Comparison of ENCODE assay signal across 38 cellular contexts in the genomic region with DNA sequence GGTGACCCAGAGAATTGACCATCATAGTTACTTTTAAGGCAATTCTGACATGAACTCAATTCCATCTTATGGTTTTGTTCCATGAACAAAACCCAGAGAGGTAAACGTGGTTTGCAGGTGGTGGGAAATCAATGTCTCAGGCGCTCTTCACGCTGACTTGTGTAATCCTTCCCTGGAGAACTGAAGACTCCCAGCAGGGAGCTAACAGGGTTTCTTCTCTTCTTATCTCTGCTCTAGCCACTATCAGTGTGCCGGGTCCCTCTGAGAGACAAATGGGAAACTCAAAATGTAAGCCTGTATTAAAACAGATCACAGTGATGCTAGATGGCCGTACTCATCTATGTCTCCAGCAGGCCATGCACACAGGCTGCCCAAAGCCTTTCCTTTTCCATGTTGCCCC.
"Had no signal": no experiment of that assay in that cellular context is flagged by ENCODE, and none has a peak within 500 bp of the region (broad histone marks: within the 10 kb centered on the region; RNA-seq: fewer than 3 reads in every experiment).

No MANE protein-coding gene starts in this region.

- H3K36me3 Mint-ChIP-seq: activated naive CD4-positive, alpha-beta T cell treated with anti-CD3 and anti-CD28 coated beads, Interleukin-2, amount 10 ng/mL, durations not matched to agents 7 days and 5 days; activated naive CD4-positive, alpha-beta T cell treated with anti-CD3 and anti-CD28 coated beads, Interleukin-2, amount 50 U/mL, for 24 hours; activated naive CD4-positive, alpha-beta T cell treated with anti-CD3 and anti-CD28 coated beads, Interleukin-2, amount 50 U/mL, for 72 hours; activated naive CD8-positive, alpha-beta T cell; activated naive CD8-positive, alpha-beta T cell treated with anti-CD3 and anti-CD28 coated beads for 36 hours; activated naive CD8-positive, alpha-beta T cell treated with anti-CD3 and anti-CD28 coated beads, Interleukin-2, amount 10 ng/mL, durations not matched to agents 7 days and 5 days; brain had no signal

- H3K4me3 ChIP-seq: adrenal gland, ascending aorta, body of pancreas, breast epithelium, cardiac muscle cell had no signal

- H3K4me1 ChIP-seq: ascending aorta, body of pancreas, breast epithelium had no signal

- H3K27ac Mint-ChIP-seq: activated naive CD4-positive, alpha-beta T cell treated with anti-CD3 and anti-CD28 coated beads for 36 hours; activated naive CD4-positive, alpha-beta T cell treated with anti-CD3 and anti-CD28 coated beads, Interleukin-2, amount 10 ng/mL, durations not matched to agents 7 days and 5 days; activated naive CD4-positive, alpha-beta T cell treated with anti-CD3 and anti-CD28 coated beads, Interleukin-2, amount 50 U/mL, for 24 hours; activated naive CD4-positive, alpha-beta T cell treated with anti-CD3 and anti-CD28 coated beads, Interleukin-2, amount 50 U/mL, for 72 hours; activated naive CD8-positive, alpha-beta T cell; activated naive CD8-positive, alpha-beta T cell treated with anti-CD3 and anti-CD28 coated beads for 36 hours; activated naive CD8-positive, alpha-beta T cell treated with anti-CD3 and anti-CD28 coated beads, Interleukin-2, amount 10 ng/mL, durations not matched to agents 7 days and 5 days; activated naive CD8-positive, alpha-beta T cell treated with anti-CD3 and anti-CD28 coated beads, Interleukin-2, amount 50 U/mL, for 24 hours; activated T-cell treated with anti-CD3 and anti-CD28 coated beads, Interleukin-2, amount 50 U/mL, for 24 hours; activated T-cell treated with anti-CD3 and anti-CD28 coated beads, Interleukin-2, amount 50 U/mL, for 72 hours; activated T-helper 1 cell treated with anti-CD3 and anti-CD28 coated beads, Interleukin-12 subunit alpha, Interleukin-12 subunit beta, Interleukin-2, Interleukin-4 antibody, amounts not matched to agents 30 ng/mL and 10 ng/mL and 1 ng/mL, durations not matched to agents 14 hours and 24 hours and 36 hours; activated T-helper 17 cell treated with anti-CD3 and anti-CD28 coated beads, Interleukin-2, amount 50 U/mL, for 72 hours; activated T-helper 2 cell treated with anti-CD3 and anti-CD28 coated beads, Interferon-gamma antibody, Interleukin-2, Interleukin-4, amounts not matched to agents 10 μg/mL and 5 μg/mL and 100 μg/mL, durations not matched to agents 14 hours and 24 hours and 36 hours; brain had no signal

- H3K9me3 ChIP-seq: adrenal gland, ascending aorta, body of pancreas, breast epithelium had no signal

- H3K4me3 Mint-ChIP-seq: activated naive CD4-positive, alpha-beta T cell treated with anti-CD3 and anti-CD28 coated beads for 36 hours; activated naive CD4-positive, alpha-beta T cell treated with anti-CD3 and anti-CD28 coated beads, Interleukin-2, amount 10 ng/mL, durations not matched to agents 7 days and 5 days; activated naive CD4-positive, alpha-beta T cell treated with anti-CD3 and anti-CD28 coated beads, Interleukin-2, amount 50 U/mL, for 24 hours; activated naive CD8-positive, alpha-beta T cell; activated naive CD8-positive, alpha-beta T cell treated with anti-CD3 and anti-CD28 coated beads for 36 hours; activated naive CD8-positive, alpha-beta T cell treated with anti-CD3 and anti-CD28 coated beads, Interleukin-2, amount 10 ng/mL, durations not matched to agents 7 days and 5 days; activated naive CD8-positive, alpha-beta T cell treated with anti-CD3 and anti-CD28 coated beads, Interleukin-2, amount 50 U/mL, for 24 hours; activated T-cell treated with anti-CD3 and anti-CD28 coated beads, Interleukin-2, amount 50 U/mL, for 24 hours; activated T-cell treated with anti-CD3 and anti-CD28 coated beads, Interleukin-2, amount 50 U/mL, for 4 hours; activated T-cell treated with anti-CD3 and anti-CD28 coated beads, Interleukin-2, amount 50 U/mL, for 72 hours; activated T-helper 1 cell treated with anti-CD3 and anti-CD28 coated beads, Interleukin-12 subunit alpha, Interleukin-12 subunit beta, Interleukin-2, Interleukin-4 antibody, amounts not matched to agents 30 ng/mL and 10 ng/mL and 1 ng/mL, durations not matched to agents 14 hours and 24 hours and 36 hours; activated T-helper 17 cell treated with anti-CD3 and anti-CD28 coated beads, Interleukin-2, amount 50 U/mL, for 72 hours; brain; central memory CD8-positive, alpha-beta T cell had no signal

- ATAC-seq: activated naive CD4-positive, alpha-beta T cell treated with anti-CD3 and anti-CD28 coated beads, Interleukin-2, amount 50 U/mL, for 72 hours; activated naive CD8-positive, alpha-beta T cell treated with anti-CD3 and anti-CD28 coated beads, Interleukin-2, amount 50 U/mL, for 24 hours; activated T-cell treated with anti-CD3 and anti-CD28 coated beads, Interleukin-2, amount 50 U/mL, for 4 hours; activated T-cell treated with anti-CD3 and anti-CD28 coated beads, Interleukin-2, amount 50 U/mL, for 72 hours; activated T-helper 17 cell treated with anti-CD3 and anti-CD28 coated beads, Interleukin-2, amount 50 U/mL, for 72 hours; body of pancreas had no signal

- DNase-seq: activated effector memory CD4-positive, alpha-beta T cell treated with anti-CD3 and anti-CD28 coated beads, Interleukin-2, amount 50 U/mL, for 16 hours; activated effector memory CD4-positive, alpha-beta T cell treated with Interleukin-2 at 50 U/mL for 16 hours; activated gamma-delta T cell; activated gamma-delta T cell treated with Interleukin-2 at 50 U/mL for 16 hours; activated naive CD4-positive, alpha-beta T cell; activated naive CD4-positive, alpha-beta T cell treated with anti-CD3 and anti-CD28 coated beads for 36 hours; activated naive CD4-positive, alpha-beta T cell treated with anti-CD3 and anti-CD28 coated beads, Interleukin-2, amount 10 ng/mL, durations not matched to agents 7 days and 5 days; activated naive CD4-positive, alpha-beta T cell treated with anti-CD3 and anti-CD28 coated beads, Interleukin-2, amount 50 U/mL, for 16 hours; activated naive CD4-positive, alpha-beta T cell treated with Interleukin-2 at 50 U/mL for 16 hours; activated naive CD8-positive, alpha-beta T cell treated with anti-CD3 and anti-CD28 coated beads for 36 hours; activated naive CD8-positive, alpha-beta T cell treated with anti-CD3 and anti-CD28 coated beads, Interleukin-2, amount 10 ng/mL, durations not matched to agents 7 days and 5 days; activated naive CD8-positive, alpha-beta T cell treated with anti-CD3 and anti-CD28 coated beads, Interleukin-2, amount 50 U/mL, for 24 hours; activated T-cell treated with anti-CD3 and anti-CD28 coated beads, Interleukin-2, amount 50 U/mL, for 1 hour; activated T-cell treated with anti-CD3 and anti-CD28 coated beads, Interleukin-2, amount 50 U/mL, for 24 hours; activated T-cell treated with anti-CD3 and anti-CD28 coated beads, Interleukin-2, amount 50 U/mL, for 4 hours; activated T-cell treated with anti-CD3 and anti-CD28 coated beads, Interleukin-2, amount 50 U/mL, for 48 hours; activated T-cell treated with anti-CD3 and anti-CD28 coated beads, Interleukin-2, amount 50 U/mL, for 72 hours; adrenal gland; amniotic stem cell; amygdala; anterior cingulate cortex; aorta; body of pancreas; brain microvascular endothelial cell; caudate nucleus; central memory CD4-positive, alpha-beta T cell; cerebellar nuclear complex had no signal

- H3K27me3 ChIP-seq: ascending aorta, body of pancreas, brain microvascular endothelial cell, breast epithelium, cardiac muscle cell had no signal

- H3K36me3 ChIP-seq: adrenal gland, ascending aorta, brain microvascular endothelial cell, breast epithelium, cardiac muscle cell had no signal

- H3K4me1 Mint-ChIP-seq: activated naive CD4-positive, alpha-beta T cell treated with anti-CD3 and anti-CD28 coated beads, Interleukin-2, amount 10 ng/mL, durations not matched to agents 7 days and 5 days; activated naive CD4-positive, alpha-beta T cell treated with anti-CD3 and anti-CD28 coated beads, Interleukin-2, amount 50 U/mL, for 24 hours; activated naive CD8-positive, alpha-beta T cell treated with anti-CD3 and anti-CD28 coated beads for 36 hours; activated naive CD8-positive, alpha-beta T cell treated with anti-CD3 and anti-CD28 coated beads, Interleukin-2, amount 10 ng/mL, durations not matched to agents 7 days and 5 days; activated naive CD8-positive, alpha-beta T cell treated with anti-CD3 and anti-CD28 coated beads, Interleukin-2, amount 50 U/mL, for 24 hours; activated T-helper 17 cell treated with anti-CD3 and anti-CD28 coated beads, Interleukin-2, amount 50 U/mL, for 72 hours; central memory CD8-positive, alpha-beta T cell had no signal

- H3K9me3 Mint-ChIP-seq: activated naive CD4-positive, alpha-beta T cell treated with anti-CD3 and anti-CD28 coated beads for 36 hours; activated naive CD4-positive, alpha-beta T cell treated with anti-CD3 and anti-CD28 coated beads, Interleukin-2, amount 10 ng/mL, durations not matched to agents 7 days and 5 days; activated naive CD4-positive, alpha-beta T cell treated with anti-CD3 and anti-CD28 coated beads, Interleukin-2, amount 50 U/mL, for 24 hours; activated naive CD4-positive, alpha-beta T cell treated with anti-CD3 and anti-CD28 coated beads, Interleukin-2, amount 50 U/mL, for 72 hours; activated naive CD8-positive, alpha-beta T cell treated with anti-CD3 and anti-CD28 coated beads for 36 hours; activated naive CD8-positive, alpha-beta T cell treated with anti-CD3 and anti-CD28 coated beads, Interleukin-2, amount 10 ng/mL, durations not matched to agents 7 days and 5 days; activated naive CD8-positive, alpha-beta T cell treated with anti-CD3 and anti-CD28 coated beads, Interleukin-2, amount 50 U/mL, for 24 hours; activated T-cell treated with anti-CD3 and anti-CD28 coated beads, Interleukin-2, amount 50 U/mL, for 24 hours; activated T-cell treated with anti-CD3 and anti-CD28 coated beads, Interleukin-2, amount 50 U/mL, for 4 hours; activated T-cell treated with anti-CD3 and anti-CD28 coated beads, Interleukin-2, amount 50 U/mL, for 72 hours; activated T-helper 1 cell treated with anti-CD3 and anti-CD28 coated beads, Interleukin-12 subunit alpha, Interleukin-12 subunit beta, Interleukin-2, Interleukin-4 antibody, amounts not matched to agents 30 ng/mL and 10 ng/mL and 1 ng/mL, durations not matched to agents 14 hours and 24 hours and 36 hours; activated T-helper 17 cell treated with anti-CD3 and anti-CD28 coated beads, Interleukin-2, amount 50 U/mL, for 72 hours; activated T-helper 2 cell treated with anti-CD3 and anti-CD28 coated beads, Interferon-gamma antibody, Interleukin-2, Interleukin-4, amounts not matched to agents 10 μg/mL and 5 μg/mL and 100 μg/mL, durations not matched to agents 14 hours and 24 hours and 36 hours; central memory CD8-positive, alpha-beta T cell had no signal

- H3K27ac ChIP-seq: adrenal gland, ascending aorta, body of pancreas, brain microvascular endothelial cell, breast epithelium, cardiac muscle cell had no signal
